Comparison of ENCODE assay signal across 19 cellular contexts in the genomic region with DNA sequence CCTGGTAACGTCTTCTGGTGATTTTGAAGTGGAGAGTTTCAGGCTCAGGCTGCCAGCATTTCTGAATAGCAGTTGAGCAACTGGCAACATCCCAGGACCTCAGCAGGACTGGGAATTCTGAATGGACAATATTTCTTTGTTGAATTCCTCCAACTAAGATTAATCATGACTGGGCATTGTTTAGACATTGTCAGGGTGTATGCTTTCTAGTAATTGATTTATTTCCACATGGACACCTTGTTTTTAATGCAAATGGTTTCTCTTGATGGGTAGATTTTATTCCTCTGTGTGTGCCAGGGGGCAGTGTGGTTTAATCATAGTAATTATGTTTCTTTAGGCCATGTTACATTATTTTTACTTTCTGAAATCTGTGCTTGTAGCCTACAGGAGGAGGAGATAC.
DNase-seq lines count a peak whose midpoint lies in the region; ATAC-seq and TF ChIP-seq lines count a peak whose summit lies in the region.
"Had no signal": no experiment of that assay in that cellular context is flagged by ENCODE, and none has a peak within 500 bp of the region (broad histone marks: within the 10 kb centered on the region; RNA-seq: fewer than 3 reads in every experiment).

No MANE protein-coding gene starts in this region.

- DNase-seq in Right ventricle myocardium superior: peak; percentile 33
- DNase-seq in cardiac septum (ENCODE audit: low spot score): no peak
- peak; percentile 7 for DNase-seq in cerebellar cortex (ENCODE audit: low spot score)
- no peak for DNase-seq in mesothelial cell of epicardium (ENCODE audit: low spot score in 2 of 2, unreplicated experiment in 2 of 2)
- no peak for DNase-seq in CD4-positive, alpha-beta memory T cell
- no peak for DNase-seq in esophagus squamous epithelium (lab: John Stamatoyannopoulos, UW)
- DNase-seq: activated CD8-positive, alpha-beta memory T cell treated with anti-CD3 and anti-CD28 coated beads, Interleukin-2, amount 10 ng/mL, durations not matched to agents 7 days and 5 days; dermis blood vessel endothelial cell; DMS153; left colon; NCI-H1092; NCI-H774; SJCRH30; transverse colon had no signal

- intact Hi-C loops in Right ventricle myocardium superior (cut with DNase I) (no loop called here), cardiac septum (cut with DNase I) (no loop called here), esophagus squamous epithelium (cut with DNase I) (no loop called here)
- intact Hi-C loops in CD4-positive, alpha-beta memory T cell (cut with micrococcal nuclease): no loop called here

- H3K27ac Mint-ChIP-seq in mesothelial cell of epicardium: peak overlapping the region; percentile 66
- H3K27ac Mint-ChIP-seq in CD4-positive, alpha-beta memory T cell: no peak overlapping the region
- H3K27ac Mint-ChIP-seq: activated CD8-positive, alpha-beta memory T cell treated with anti-CD3 and anti-CD28 coated beads, Interleukin-2, amount 10 ng/mL, durations not matched to agents 7 days and 5 days; activated naive CD8-positive, alpha-beta T cell; natural killer cell treated with Interleukin-12 subunit alpha and Interleukin-12 subunit beta and Interleukin-15 and Interleukin-18, amount 100 ng/mL, for 72 hours had no signal

- TF ChIP-seq POLR2A in esophagus squamous epithelium (IDR thresholded peaks at IDR 0.05): no peak

- POLR2A ChIA-PET in CD4-positive, alpha-beta memory T cell (lab: Charles Lee; ENCODE audit: partially characterized antibody): no interaction called here

- no peaks in the 10 kb centered on the region for H3K9me3 Mint-ChIP-seq in mesothelial cell of epicardium
- peaks cover 2 to 12% (median 7%) of the 10 kb centered on the region in 8 donors for H3K9me3 Mint-ChIP-seq in CD4-positive, alpha-beta memory T cell

- H3K27ac ChIP-seq in CD4-positive, alpha-beta memory T cell (ENCODE audit: low read depth, low read length): no peak overlapping the region
- H3K27ac ChIP-seq in esophagus squamous epithelium: no peak overlapping the region
- H3K27ac ChIP-seq: gastroesophageal sphincter, SJCRH30, transverse colon had no signal

- TF ChIP-seq CTCF in mesothelial cell of epicardium (IDR thresholded peaks at IDR 0.05; ENCODE audit: unreplicated experiment) (no peak), esophagus squamous epithelium (IDR thresholded peaks at IDR 0.05) (no peak)

- ATAC-seq in Right ventricle myocardium superior (ENCODE audit: poor library complexity) (no peak), GM19455 (IDR thresholded peaks at IDR 0.05; ENCODE audit: unreplicated experiment) (no peak), GM21423 (IDR thresholded peaks at IDR 0.05; ENCODE audit: unreplicated experiment) (no peak)
- ATAC-seq: activated CD8-positive, alpha-beta memory T cell treated with anti-CD3 and anti-CD28 coated beads, Interleukin-2, amount 10 ng/mL, durations not matched to agents 7 days and 5 days; gastroesophageal sphincter; left colon; natural killer cell treated with Interleukin-12 subunit alpha and Interleukin-12 subunit beta and Interleukin-15 and Interleukin-18, amount 100 ng/mL, for 72 hours had no signal

- H3K36me3 ChIP-seq in CD4-positive, alpha-beta memory T cell (ENCODE audit: insufficient read depth, low read length): no peaks in the 10 kb centered on the region
- no peaks in the 10 kb centered on the region for H3K36me3 ChIP-seq in esophagus squamous epithelium
- H3K36me3 ChIP-seq: gastroesophageal sphincter, SJCRH30, transverse colon had no signal

- H3K36me3 Mint-ChIP-seq in mesothelial cell of epicardium: no peaks in the 10 kb centered on the region
- H3K36me3 Mint-ChIP-seq in CD4-positive, alpha-beta memory T cell: no peaks in the 10 kb centered on the region
- H3K36me3 Mint-ChIP-seq: activated CD8-positive, alpha-beta memory T cell treated with anti-CD3 and anti-CD28 coated beads, Interleukin-2, amount 10 ng/mL, durations not matched to agents 7 days and 5 days; activated naive CD8-positive, alpha-beta T cell; natural killer cell treated with Interleukin-12 subunit alpha and Interleukin-12 subunit beta and Interleukin-15 and Interleukin-18, amount 100 ng/mL, for 72 hours had no signal

- H3K27me3 ChIP-seq in CD4-positive, alpha-beta memory T cell (ENCODE audit: insufficient read depth, low read length): no peaks in the 10 kb centered on the region
- H3K27me3 ChIP-seq in esophagus squamous epithelium: no peaks in the 10 kb centered on the region
- H3K27me3 ChIP-seq: gastroesophageal sphincter, SJCRH30, transverse colon had no signal

- H3K9me3 ChIP-seq in CD4-positive, alpha-beta memory T cell (ENCODE audit: control insufficient read depth in 1 of 2, low read length in 2 of 2): no peaks in the 10 kb centered on the region
- no peaks in the 10 kb centered on the region for H3K9me3 ChIP-seq in esophagus squamous epithelium
- H3K9me3 ChIP-seq: gastroesophageal sphincter, SJCRH30, transverse colon had no signal

- H3K27me3 Mint-ChIP-seq in mesothelial cell of epicardium (ENCODE audit: low read depth): no peaks in the 10 kb centered on the region
- no peaks in the 10 kb centered on the region for H3K27me3 Mint-ChIP-seq in CD4-positive, alpha-beta memory T cell
- H3K27me3 Mint-ChIP-seq: activated CD8-positive, alpha-beta memory T cell treated with anti-CD3 and anti-CD28 coated beads, Interleukin-2, amount 10 ng/mL, durations not matched to agents 7 days and 5 days; activated naive CD8-positive, alpha-beta T cell; natural killer cell treated with Interleukin-12 subunit alpha and Interleukin-12 subunit beta and Interleukin-15 and Interleukin-18, amount 100 ng/mL, for 72 hours had no signal

- no peak overlapping the region for H3K4me3 ChIP-seq in CD4-positive, alpha-beta memory T cell (ENCODE audit: low read length in 2 of 2)
- no peak overlapping the region for H3K4me3 ChIP-seq in esophagus squamous epithelium
- H3K4me3 ChIP-seq: gastroesophageal sphincter, SJCRH30, transverse colon had no signal

- H3K4me1 Mint-ChIP-seq in mesothelial cell of epicardium: peaks cover 58% of the 10 kb centered on the region
- no peaks in the 10 kb centered on the region for H3K4me1 Mint-ChIP-seq in CD4-positive, alpha-beta memory T cell
- H3K4me1 Mint-ChIP-seq: activated CD8-positive, alpha-beta memory T cell treated with anti-CD3 and anti-CD28 coated beads, Interleukin-2, amount 10 ng/mL, durations not matched to agents 7 days and 5 days had no signal

- no peak overlapping the region for H3K4me3 Mint-ChIP-seq in mesothelial cell of epicardium
- H3K4me3 Mint-ChIP-seq in CD4-positive, alpha-beta memory T cell: no peak overlapping the region
- H3K4me3 Mint-ChIP-seq: activated CD8-positive, alpha-beta memory T cell treated with anti-CD3 and anti-CD28 coated beads, Interleukin-2, amount 10 ng/mL, durations not matched to agents 7 days and 5 days; activated naive CD8-positive, alpha-beta T cell; natural killer cell treated with Interleukin-12 subunit alpha and Interleukin-12 subunit beta and Interleukin-15 and Interleukin-18, amount 100 ng/mL, for 72 hours had no signal

- CTCF ChIA-PET in CD4-positive, alpha-beta memory T cell (lab: Charles Lee; ENCODE audit: partially characterized antibody): no interaction called here

- WGBS in esophagus squamous epithelium, 2 donors: 27 to 41% methylated on average over 1 of the region's 1 CpG

- no peaks in the 10 kb centered on the region for H3K4me1 ChIP-seq in CD4-positive, alpha-beta memory T cell (ENCODE audit: insufficient read depth, low read length)
- no peaks in the 10 kb centered on the region for H3K4me1 ChIP-seq in esophagus squamous epithelium
- H3K4me1 ChIP-seq: SJCRH30, transverse colon had no signal

Comparison
In these comparisons a context has a peak if more than half of its experiments do, and no peak if none do; other contexts are left out.
1. DNase-seq: peak in Right ventricle myocardium superior (single experiment) and cerebellar cortex (single experiment); none in cardiac septum (single experiment), mesothelial cell of epicardium (0 of 2), CD4-positive, alpha-beta memory T cell (0 of 5) and esophagus squamous epithelium (single experiment).